12 cellular contexts compared by ENCODE assay signal in the genomic region with DNA sequence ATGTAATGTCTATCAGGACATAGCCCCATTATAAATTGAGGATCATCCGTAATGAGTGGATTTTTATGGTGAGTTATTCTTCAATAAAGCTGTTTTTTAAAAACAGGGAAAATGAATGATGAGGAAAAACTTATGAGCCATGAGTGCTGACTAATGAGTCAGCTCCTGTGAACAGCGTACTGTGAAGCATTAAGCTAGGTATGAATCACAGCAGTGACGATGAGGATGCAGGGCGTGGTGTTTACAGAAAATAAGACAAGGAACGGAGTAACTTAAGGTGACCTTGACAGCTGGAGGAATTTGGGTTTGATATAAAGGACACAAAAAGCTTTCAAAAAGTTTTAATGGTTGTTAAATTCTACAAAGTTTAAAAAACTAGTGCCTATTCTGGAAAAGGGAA.
A peak's percentile ranks its signal among the peaks of the same experiment; 100 is the strongest.
DNase-seq lines count a peak whose midpoint lies in the region; ATAC-seq, FAIRE-seq and TF ChIP-seq lines count a peak whose summit lies in the region.
"Had no signal": no experiment of that assay in that cellular context is flagged by ENCODE, and none has a peak within 500 bp of the region (broad histone marks: within the 10 kb centered on the region; RNA-seq: fewer than 3 reads in every experiment).

No MANE protein-coding gene starts in this region.

- ATAC-seq in GM19452 (IDR thresholded peaks at IDR 0.05; ENCODE audit: unreplicated experiment), result no peak
- ATAC-seq: T-helper 17 cell had no signal

- in situ Hi-C loops in brain microvascular endothelial cell (cut with HindIII; ENCODE audit: low pct_ligation_motif_present, low sequenced_read_pairs), result no loop called here

- no peak for TF ChIP-seq CTCF in brain microvascular endothelial cell (IDR thresholded peaks at IDR 0.05; ENCODE audit: low read depth, low read length, missing control alignments)
- no peak for TF ChIP-seq CTCF in kidney epithelial cell (IDR thresholded peaks at IDR 0.05; ENCODE audit: insufficient read depth, low read length, poor library complexity, severe bottlenecking)

- H3K4me3 ChIP-seq in brain microvascular endothelial cell (ENCODE audit: low read depth, low read length) (no peak overlapping the region), kidney epithelial cell (ENCODE audit: low read depth, low read length) (no peak overlapping the region)

- peak; percentile 42 for FAIRE-seq in HTR-8/SVneo (lab: Jason Lieb, UNC)

- H3K36me3 ChIP-seq in brain microvascular endothelial cell (replicated peaks) (no peaks in the 10 kb centered on the region), kidney epithelial cell (ENCODE audit: control insufficient read depth, insufficient read depth, low read length) (no peaks in the 10 kb centered on the region)

- H3K27me3 ChIP-seq in brain microvascular endothelial cell (replicated peaks) (no peaks in the 10 kb centered on the region), kidney epithelial cell (ENCODE audit: control insufficient read depth, insufficient read depth, low read length) (no peaks in the 10 kb centered on the region)

- H3K27ac ChIP-seq in brain microvascular endothelial cell, result peak overlapping the region; percentile 24

- DNase-seq in AG08395 (ENCODE audit: low spot score) (peak; percentile 91), HTR-8/SVneo (ENCODE audit: insufficient read length, low spot score) (peak; percentile 70), brain microvascular endothelial cell (peak; percentile 89), kidney epithelial cell (ENCODE audit: low read depth) (peak; percentile 82), ureter (ENCODE audit: low spot score) (no peak)
- no peak for DNase-seq in stimulated activated CD8-positive, alpha-beta memory T cell treated with anti-CD3 and anti-CD28 coated beads, Interleukin-4, amount 100 ng/mL, for 48 hours
- no peak for DNase-seq in activated CD4-positive, alpha-beta T cell treated with anti-CD3 and anti-CD28 coated beads for 1 hour
- DNase-seq: aorta, KBM-7, NCI-H524, T-helper 17 cell had no signal

Comparison
In these comparisons a context has a peak if more than half of its experiments do, and no peak if none do; other contexts are left out.
1. DNase-seq: peak in AG08395 (single experiment), HTR-8/SVneo (single experiment), brain microvascular endothelial cell (single experiment) and kidney epithelial cell (single experiment); none in ureter (single experiment), stimulated activated CD8-positive, alpha-beta memory T cell treated with anti-CD3 and anti-CD28 coated beads, Interleukin-4, amount 100 ng/mL, for 48 hours (single experiment) and activated CD4-positive, alpha-beta T cell treated with anti-CD3 and anti-CD28 coated beads for 1 hour (single experiment).